In the genomic region with DNA sequence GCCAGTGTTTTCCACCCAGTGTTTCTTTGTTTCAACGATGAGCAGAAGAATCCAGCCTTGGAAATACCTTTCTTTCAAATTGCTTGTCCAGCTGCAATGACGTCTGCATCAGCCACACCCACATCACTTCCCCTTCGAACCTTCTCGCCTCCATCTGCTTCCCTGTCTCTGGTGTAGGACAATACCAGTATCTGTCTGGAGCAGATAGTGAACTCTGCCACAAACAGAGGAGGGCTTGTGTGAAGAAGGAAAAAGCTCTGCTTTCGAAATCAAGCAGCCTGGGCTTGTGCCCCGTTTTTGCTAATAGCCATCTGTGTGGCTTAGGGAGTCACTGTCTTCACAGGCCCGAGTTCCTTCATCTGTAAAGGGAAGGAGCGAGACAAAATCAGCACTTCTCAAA, we compare ENCODE assay signal across 8 cellular contexts.
A peak's percentile ranks its signal among the peaks of the same experiment; 100 is the strongest.
DNase-seq lines count a peak whose midpoint lies in the region; ATAC-seq lines count a peak whose summit lies in the region.

No MANE protein-coding gene starts in this region.

- H3K27ac ChIP-seq in adipose tissue (ENCODE audit: low read depth, low read length): peak overlapping the region; percentile 68

- H3K9me3 Mint-ChIP-seq in IgD-negative memory B cell: no peaks in the 10 kb centered on the region
- H3K9me3 Mint-ChIP-seq in stimulated activated memory B cell treated with anti-CD40 and anti-IgM and Interleukin-4, amounts not matched to agents 10 μg/mL and 1 μg/mL and 100 μg/mL, for 72 hours: peaks cover 4% of the 10 kb centered on the region

- peak; percentile 63 for ATAC-seq in stimulated activated memory B cell treated with anti-CD40 and anti-IgM and Interleukin-4, amounts not matched to agents 10 μg/mL and 1 μg/mL and 100 μg/mL, for 72 hours
- ATAC-seq in HG03039 (IDR thresholded peaks at IDR 0.05; ENCODE audit: unreplicated experiment) (no peak), GM21529 (IDR thresholded peaks at IDR 0.05; ENCODE audit: unreplicated experiment) (no peak)

- 16 to 55% (median 22%) methylated on average over 8 of the region's 8 CpGs for WGBS in adipose tissue, 3 donors

- DNase-seq in hypothalamus (lab: John Stamatoyannopoulos, UW): peak in 43 of 51 donors; percentile 5 to 87 (median 62)
- no peak for DNase-seq in activated effector memory CD4-positive, alpha-beta T cell treated with Interleukin-2 at 50 U/mL for 16 hours
- DNase-seq in stimulated activated CD4-positive, alpha-beta T cell treated with anti-CD3 and anti-CD28 coated beads, Interleukin-4, amount 100 ng/mL, for 24 hours: no peak

- peak overlapping the region; percentile 41 to 89 (median 67) for H3K4me3 Mint-ChIP-seq in IgD-negative memory B cell
- H3K4me3 Mint-ChIP-seq in stimulated activated memory B cell treated with anti-CD40 and anti-IgM and Interleukin-4, amounts not matched to agents 10 μg/mL and 1 μg/mL and 100 μg/mL, for 72 hours: no peak overlapping the region

- H3K27me3 Mint-ChIP-seq in IgD-negative memory B cell: no peaks in the 10 kb centered on the region
- H3K27me3 Mint-ChIP-seq in stimulated activated memory B cell treated with anti-CD40 and anti-IgM and Interleukin-4, amounts not matched to agents 10 μg/mL and 1 μg/mL and 100 μg/mL, for 72 hours: no peaks in the 10 kb centered on the region

- H3K36me3 Mint-ChIP-seq in IgD-negative memory B cell: peaks cover 4% of the 10 kb centered on the region
- peaks cover 5% of the 10 kb centered on the region for H3K36me3 Mint-ChIP-seq in stimulated activated memory B cell treated with anti-CD40 and anti-IgM and Interleukin-4, amounts not matched to agents 10 μg/mL and 1 μg/mL and 100 μg/mL, for 72 hours

- H3K4me1 Mint-ChIP-seq in IgD-negative memory B cell: peaks cover 33 to 54% (median 46%) of the 10 kb centered on the region in 3 donors
- H3K4me1 Mint-ChIP-seq in stimulated activated memory B cell treated with anti-CD40 and anti-IgM and Interleukin-4, amounts not matched to agents 10 μg/mL and 1 μg/mL and 100 μg/mL, for 72 hours: peaks cover 72% of the 10 kb centered on the region

- H3K27ac Mint-ChIP-seq in IgD-negative memory B cell: peak overlapping the region; percentile 64 to 83 (median 70)
- H3K27ac Mint-ChIP-seq in stimulated activated memory B cell treated with anti-CD40 and anti-IgM and Interleukin-4, amounts not matched to agents 10 μg/mL and 1 μg/mL and 100 μg/mL, for 72 hours: peak overlapping the region; percentile 86

Comparison
In these comparisons a context has a peak if more than half of its experiments do, and no peak if none do; other contexts are left out.
1. DNase-seq: peak in hypothalamus (43 of 51); none in activated effector memory CD4-positive, alpha-beta T cell treated with Interleukin-2 at 50 U/mL for 16 hours (single experiment) and stimulated activated CD4-positive, alpha-beta T cell treated with anti-CD3 and anti-CD28 coated beads, Interleukin-4, amount 100 ng/mL, for 24 hours (single experiment).